In the genomic region with DNA sequence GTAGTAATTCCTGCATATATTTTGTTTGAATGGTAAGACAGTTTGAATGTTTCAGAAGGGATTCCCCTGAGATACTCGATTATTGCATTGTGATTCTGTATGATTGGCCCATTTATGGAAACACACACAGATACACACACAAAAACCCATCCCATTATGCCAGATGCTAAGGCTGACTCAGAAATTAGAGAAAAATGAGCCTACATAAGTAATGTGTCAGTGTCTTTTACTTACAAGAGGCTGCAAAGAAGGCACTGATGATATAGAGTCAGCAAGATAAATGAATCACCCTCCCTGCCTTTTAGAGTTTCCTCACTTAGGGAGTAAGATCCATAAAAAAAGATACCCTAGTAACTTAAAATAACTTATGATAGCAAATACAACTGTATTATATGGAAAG, we compare ENCODE assay signal across 15 cellular contexts.
"Had no signal": no experiment of that assay in that cellular context is flagged by ENCODE, and none has a peak within 500 bp of the region (broad histone marks: within the 10 kb centered on the region; RNA-seq: fewer than 3 reads in every experiment).

No MANE protein-coding gene starts in this region.

- H3K36me3 ChIP-seq: left lung, neutrophil had no signal

- ATAC-seq: effector memory CD8-positive, alpha-beta T cell; left lung; mucosa of descending colon; naive thymus-derived CD4-positive, alpha-beta T cell; stimulated activated memory B cell treated with anti-CD40 and anti-IgM and Interleukin-4, amounts not matched to agents 10 μg/mL and 1 μg/mL and 100 μg/mL, for 72 hours had no signal

- H3K9me3 ChIP-seq: mucosa of descending colon, neutrophil had no signal

- FAIRE-seq: kidney had no signal

- H3K4me1 ChIP-seq: left lung had no signal

- H3K27ac ChIP-seq: left lung, neutrophil had no signal

- H3K27me3 ChIP-seq: left lung, neutrophil had no signal

- DNase-seq: activated CD4-positive, alpha-beta T cell treated with anti-CD3 and anti-CD28 coated beads, Interleukin-2, amount 10 ng/mL, durations not matched to agents 7 days and 5 days; activated CD8-positive, alpha-beta memory T cell treated with anti-CD3 and anti-CD28 coated beads for 24 hours; activated gamma-delta T cell treated with Interleukin-2 at 50 U/mL for 16 hours; anterior cingulate cortex; effector memory CD8-positive, alpha-beta T cell; hippocampal formation; left lung; mucosa of descending colon; naive thymus-derived CD4-positive, alpha-beta T cell; posterior cingulate gyrus; retina; stimulated activated CD4-positive, alpha-beta T cell treated with anti-CD3 and anti-CD28 coated beads, Interleukin-2, amount 100 ng/mL, for 48 hours had no signal

- H3K4me3 ChIP-seq: left lung, mucosa of descending colon had no signal
